9 cellular contexts compared by ENCODE assay signal in genomic region chr17:7022791-7023571, GRCh38. TPM values are rescaled to one million over a fixed set of nuclear protein-coding genes. Genes with fewer than 3 reads are reported as not detected.
DNase-seq lines count a peak whose midpoint lies in the region; ATAC-seq and TF ChIP-seq lines count a peak whose summit lies in the region.
"Had no signal": no experiment of that assay in that cellular context is flagged by ENCODE, and none has a peak within 500 bp of the region (broad histone marks: within the 10 kb centered on the region; RNA-seq: fewer than 3 reads in every experiment).

BCL6B (plus strand) TSS chr17:7023050; CDS start chr17:7023672, 622 bp downstream.

- no peak within 1 kb of the TSS for H2BK15ac ChIP-seq in mesendoderm (replicated peaks; ENCODE audit: low read depth)

- TF ChIP-seq POLR2A in vagina (IDR thresholded peaks at IDR 0.05), result no peak

- no CpG with 5 or more reads among the region's 46 CpGs for WGBS in mesendoderm (ENCODE audit: extremely low coverage, insufficient coverage, low lambda C conversion rate)

- no peak for ATAC-seq in GM19455 (IDR thresholded peaks at IDR 0.05; ENCODE audit: unreplicated experiment)

- peak within 1 kb of the TSS; percentile 96 for H3K4me2 ChIP-seq in mesendoderm (ENCODE audit: low read length)

- H3K4me1 ChIP-seq in mesendoderm (ENCODE audit: control insufficient read depth, low read depth, low read length), result peaks cover 5% of the 10 kb centered on the region
- peaks cover 36% of the 10 kb centered on the region for H3K4me1 ChIP-seq in vagina

- H3K4me3 ChIP-seq in mesendoderm (ENCODE audit: low read length), result peak within 1 kb of the TSS; percentile 63
- peak within 1 kb of the TSS; percentile 35 to 36 for H3K4me3 ChIP-seq in vagina

- H3K36me3 ChIP-seq in mesendoderm (ENCODE audit: control insufficient read depth, insufficient read depth, low read length), result no peaks in the 10 kb centered on the region
- H3K36me3 ChIP-seq in vagina, result no peaks in the 10 kb centered on the region
- H3K36me3 ChIP-seq: pancreas had no signal

- peak; percentile 7 for DNase-seq in activated naive CD4-positive, alpha-beta T cell treated with Interleukin-2 at 50 U/mL for 16 hours
- DNase-seq in activated naive CD4-positive, alpha-beta T cell (lab: John Stamatoyannopoulos, UW), result no peak
- DNase-seq in dermis microvascular lymphatic vessel endothelial cell (ENCODE audit: low read depth in 2 of 2) (peak in 1 of 2 donors; percentile 79), mesendoderm (no peak), vagina (ENCODE audit: extremely low spot score in 2 of 2) (no peak), COR-L47 (lab: John Stamatoyannopoulos, UW) (no peak), DMS 273 treated with DMSO at 0.1 percent for 48 hours (lab: John Stamatoyannopoulos, UW) (no peak)

- H2BK120ac ChIP-seq in mesendoderm (ENCODE audit: low read depth, low read length), result no peak within 1 kb of the TSS

- H3K79me2 ChIP-seq in mesendoderm (ENCODE audit: control insufficient read depth, insufficient read depth, low read length), result no peaks in the 10 kb centered on the region

- H3K18ac ChIP-seq in mesendoderm (ENCODE audit: low read length), result no peak within 1 kb of the TSS

- intact Hi-C loops in vagina (cut with DNase I), result no loop called here

- H3K79me1 ChIP-seq in mesendoderm (ENCODE audit: low read length), result no peaks in the 10 kb centered on the region

- H3K27me3 ChIP-seq in mesendoderm (ENCODE audit: insufficient read depth, low read length, poor library complexity) (no peaks in the 10 kb centered on the region), vagina (no peaks in the 10 kb centered on the region)
- H3K27me3 ChIP-seq: pancreas had no signal

- H3K9ac ChIP-seq in mesendoderm (ENCODE audit: low read length), result peak within 1 kb of the TSS; percentile 87

- peak within 1 kb of the TSS; percentile 91 for H3K56ac ChIP-seq in mesendoderm (ENCODE audit: low read length)

- H4K5ac ChIP-seq in mesendoderm (ENCODE audit: low read length), result peak within 1 kb of the TSS; percentile 65

- no peak within 1 kb of the TSS for H2AK5ac ChIP-seq in mesendoderm (ENCODE audit: low read length)

- no peak within 1 kb of the TSS for H4K8ac ChIP-seq in mesendoderm (ENCODE audit: low read depth, low read length)

- TF ChIP-seq CTCF in vagina (IDR thresholded peaks at IDR 0.05), result no peak

- H3K9me3 ChIP-seq in vagina, result no peaks in the 10 kb centered on the region
- H3K9me3 ChIP-seq: pancreas had no signal

- no peak within 1 kb of the TSS for H3K4ac ChIP-seq in mesendoderm (ENCODE audit: low read depth, low read length)

- no peak within 1 kb of the TSS for H3K23ac ChIP-seq in mesendoderm (ENCODE audit: low read length)

- no peak within 1 kb of the TSS for H2BK5ac ChIP-seq in mesendoderm (ENCODE audit: low read length)

- H3K27ac ChIP-seq in mesendoderm (ENCODE audit: low read depth, low read length), result no peak within 1 kb of the TSS
- H3K27ac ChIP-seq in vagina, result peak within 1 kb of the TSS; percentile 77

RNA-seq across cellular contexts. Expression of gene BCL6B, which starts in this region (rescaled TPM):
- 57.9 and 85.0 TPM in 2 replicates for total RNA-seq in dermis microvascular lymphatic vessel endothelial cell
- 0.87 TPM for polyA plus RNA-seq in mesendoderm (2013, experiment 1 of 2)
- polyA plus RNA-seq in mesendoderm (2013, experiment 2 of 2), result 1.1 TPM
- 10.1 TPM for total RNA-seq in vagina
